ENCODE assay signal across 8 cellular contexts in the genomic region with DNA sequence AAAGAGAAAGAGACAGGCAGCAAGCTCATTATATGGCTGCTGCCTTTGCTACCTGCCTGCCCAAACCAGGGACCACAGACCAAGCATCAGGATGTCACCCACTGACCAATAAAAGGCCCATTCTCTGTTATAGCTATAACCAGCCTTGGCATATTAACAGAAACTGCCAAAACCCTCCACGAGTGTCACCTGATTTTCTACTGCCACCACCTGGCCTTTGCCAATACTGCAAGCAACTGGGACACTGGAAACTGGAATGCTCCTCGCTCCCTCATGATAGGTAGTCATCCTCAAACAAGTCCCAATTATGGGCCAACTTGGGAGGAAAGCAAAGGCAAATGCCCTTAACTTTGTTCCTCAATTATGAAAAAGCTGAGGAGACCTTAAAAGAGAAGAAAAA.
A peak's percentile ranks its signal among the peaks of the same experiment; 100 is the strongest.
DNase-seq lines count a peak whose midpoint lies in the region; TF ChIP-seq lines count a peak whose summit lies in the region.

No MANE protein-coding gene starts in this region.

- TF ChIP-seq POLR2A in Peyer's patch (IDR thresholded peaks at IDR 0.05) (no peak), vagina (IDR thresholded peaks at IDR 0.05) (no peak)

- no peaks in the 10 kb centered on the region for H3K27me3 ChIP-seq in Peyer's patch
- H3K27me3 ChIP-seq in vagina, result no peaks in the 10 kb centered on the region

- H3K4me1 ChIP-seq in Peyer's patch, result no peaks in the 10 kb centered on the region
- H3K4me1 ChIP-seq in vagina, result no peaks in the 10 kb centered on the region

- intact Hi-C loops in vagina (cut with DNase I), result no loop called here

- H3K9me3 ChIP-seq in Peyer's patch, result no peaks in the 10 kb centered on the region
- no peaks in the 10 kb centered on the region for H3K9me3 ChIP-seq in vagina

- DNase-seq in GM03348 (ENCODE audit: low spot score) (peak; percentile 41), HFF-Myc (ENCODE audit: extremely low read depth, low read depth) (no peak), kidney tubule cell (ENCODE audit: low spot score) (peak; percentile 33), HuH-7 (ENCODE audit: low spot score) (no peak), Peyer's patch (no peak), vagina (ENCODE audit: extremely low spot score in 2 of 2) (no peak), OCI-M1 (lab: John Stamatoyannopoulos, UW) (no peak)
- peak; percentile 0 for DNase-seq in activated CD4-positive, alpha-beta T cell treated with anti-CD3 and anti-CD28 coated beads, Interleukin-2, amount 50 U/mL, for 1 hour

- no peaks in the 10 kb centered on the region for H3K36me3 ChIP-seq in Peyer's patch
- H3K36me3 ChIP-seq in vagina, result no peaks in the 10 kb centered on the region

- H3K27ac ChIP-seq in Peyer's patch (no peak overlapping the region), vagina (no peak overlapping the region)

- TF ChIP-seq CTCF in HFF-Myc (IDR thresholded peaks at IDR 0.05; ENCODE audit: low read depth, low read length, missing control alignments) (peak; percentile 46), Peyer's patch (IDR thresholded peaks at IDR 0.05) (peak in 2 of 6 experiments; percentile 3 to 19), vagina (IDR thresholded peaks at IDR 0.05) (no peak)

- no peak overlapping the region for H3K4me3 ChIP-seq in HFF-Myc (replicated peaks; ENCODE audit: low read depth, low read length)
- no peak overlapping the region for H3K4me3 ChIP-seq in Peyer's patch
- no peak overlapping the region for H3K4me3 ChIP-seq in vagina

Comparison
In these comparisons a context has a peak if more than half of its experiments do, and no peak if none do; other contexts are left out.
1. DNase-seq: peak in GM03348 (single experiment), activated CD4-positive, alpha-beta T cell treated with anti-CD3 and anti-CD28 coated beads, Interleukin-2, amount 50 U/mL, for 1 hour (single experiment) and kidney tubule cell (single experiment); none in HFF-Myc (single experiment), HuH-7 (single experiment), Peyer's patch (0 of 3), vagina (0 of 2) and OCI-M1 (single experiment).